8 cellular contexts compared by ENCODE assay signal in genomic region chr17:67629963-67630320, GRCh38.
A peak's percentile ranks its signal among the peaks of the same experiment; 100 is the strongest.
DNase-seq lines count a peak whose midpoint lies in the region; ATAC-seq and TF ChIP-seq lines count a peak whose summit lies in the region.

No MANE protein-coding gene starts in this region.

- 0 out of 2 replicates have a peak overlapping the region, but pooled peaks have one; percentile 4 for H3K27ac ChIP-seq in VCaP

- peak; percentile 71 for TF ChIP-seq CTCF in VCaP (conservative IDR thresholded peaks at IDR 0.05)

- peak; percentile 78 for DNase-seq in DMS79 (lab: John Stamatoyannopoulos, UW)
- DNase-seq in Kasumi-1 (lab: John Stamatoyannopoulos, UW), result peak; percentile 55 to 72
- peak; percentile 39 for DNase-seq in iPS-NIHi11 (ENCODE audit: low spot score)

- ATAC-seq in GM18867 (IDR thresholded peaks at IDR 0.05; ENCODE audit: unreplicated experiment) (no peak), HG03280 (IDR thresholded peaks at IDR 0.05; ENCODE audit: unreplicated experiment) (no peak), GM18873 (IDR thresholded peaks at IDR 0.05; ENCODE audit: low FRiP score, unreplicated experiment) (no peak), HG02759 (IDR thresholded peaks at IDR 0.05; ENCODE audit: unreplicated experiment) (no peak)
